Comparison of ENCODE assay signal across 1 cellular context in genomic region chr10:5147255-5147980, GRCh38.
A peak's percentile ranks its signal among the peaks of the same experiment; 100 is the strongest.
TF ChIP-seq lines count a peak whose summit lies in the region.

No MANE protein-coding gene starts in this region.

TF ChIP-seq in HepG2, 621 proteins besides CTCF, POLR2A, EP300 and RAD21 (continued from another document and continues in another):
- TF ChIP-seq CREB3 (CRISPR knock-in tag; IDR thresholded peaks at IDR 0.05) = no peak
- no peak for TF ChIP-seq ZNF619 (CRISPR knock-in tag; IDR thresholded peaks at IDR 0.05)
- TF ChIP-seq ZC3H13 (CRISPR knock-in tag; IDR thresholded peaks at IDR 0.05) = peak; percentile 43; the same call in 1 of the 2 replicates
- TF ChIP-seq ZNF318 (CRISPR knock-in tag; IDR thresholded peaks at IDR 0.05) = no peak
- TF ChIP-seq ZBTB40 (IDR thresholded peaks at IDR 0.05) = no peak
- no peak; the same call in 1 of the 2 replicates for TF ChIP-seq ZBTB40 (CRISPR knock-in tag; IDR thresholded peaks at IDR 0.05)
- TF ChIP-seq GZF1 (CRISPR knock-in tag; IDR thresholded peaks at IDR 0.05) = no peak
- no peak for TF ChIP-seq ZNF333 (CRISPR knock-in tag; IDR thresholded peaks at IDR 0.05; ENCODE audit: borderline replicate concordance)
- TF ChIP-seq ZEB1 (IDR thresholded peaks at IDR 0.05; ENCODE audit: insufficient replicate concordance, low read depth) = peak; percentile 73
- peak; percentile 63; the same call in 1 of the 2 replicates for TF ChIP-seq YEATS2 (CRISPR knock-in tag; IDR thresholded peaks at IDR 0.05; ENCODE audit: borderline replicate concordance)
- TF ChIP-seq POGZ (CRISPR knock-in tag; IDR thresholded peaks at IDR 0.05) = peak; percentile 99
- peak; percentile 87 for TF ChIP-seq LCORL (IDR thresholded peaks at IDR 0.05)
- peak; percentile 92 for TF ChIP-seq LCORL (CRISPR knock-in tag; IDR thresholded peaks at IDR 0.05)
- peak; percentile 96 for TF ChIP-seq HMG20A (CRISPR knock-in tag; IDR thresholded peaks at IDR 0.05; ENCODE audit: borderline replicate concordance)
- 0 out of 2 replicates have a peak, but pooled peaks have one; percentile 50 for TF ChIP-seq IRX3 (CRISPR knock-in tag; IDR thresholded peaks at IDR 0.05; ENCODE audit: borderline replicate concordance, low read depth)
- no peak for TF ChIP-seq EZH2 (conservative IDR thresholded peaks at IDR 0.05; ENCODE audit: low read depth, low read length)
- TF ChIP-seq ZNF83 (CRISPR knock-in tag; IDR thresholded peaks at IDR 0.05; ENCODE audit: borderline replicate concordance) = no peak
- 0 out of 2 replicates have a peak, but pooled peaks have one; percentile 3 for TF ChIP-seq TSC22D2 (CRISPR knock-in tag; IDR thresholded peaks at IDR 0.05; ENCODE audit: borderline replicate concordance)
- TF ChIP-seq SP1 (IDR thresholded peaks at IDR 0.05) = no peak
- no peak for TF ChIP-seq SP1 (CRISPR knock-in tag; IDR thresholded peaks at IDR 0.05)
- no peak for TF ChIP-seq KDM2A (CRISPR knock-in tag; IDR thresholded peaks at IDR 0.05; ENCODE audit: borderline replicate concordance, low read depth)
- peak; percentile 45; the same call in 1 of the 2 replicates for TF ChIP-seq ZNF264 (CRISPR knock-in tag; IDR thresholded peaks at IDR 0.05)
- TF ChIP-seq KDM1A (CRISPR knock-in tag; IDR thresholded peaks at IDR 0.05) = peak; percentile 57; the same call in 1 of the 2 replicates
- TF ChIP-seq ZBTB20 (CRISPR knock-in tag; IDR thresholded peaks at IDR 0.05; ENCODE audit: borderline replicate concordance, low read depth) = peak; percentile 84; the same call in 1 of the 2 replicates
- peak; percentile 56; the same call in 1 of the 2 replicates for TF ChIP-seq BRF2 (CRISPR knock-in tag; IDR thresholded peaks at IDR 0.05)
- TF ChIP-seq MXD4 (CRISPR knock-in tag; IDR thresholded peaks at IDR 0.05) = peak; percentile 53
- TF ChIP-seq ISX (CRISPR knock-in tag; conservative IDR thresholded peaks at IDR 0.05) = no peak
- TF ChIP-seq USF2 (IDR thresholded peaks at IDR 0.05; ENCODE audit: low read depth, low read length) = no peak
- no peak for TF ChIP-seq USF2 (CRISPR knock-in tag; IDR thresholded peaks at IDR 0.05; ENCODE audit: borderline replicate concordance)
- peak; percentile 64 for TF ChIP-seq HOXA3 (CRISPR knock-in tag; IDR thresholded peaks at IDR 0.05)
- TF ChIP-seq CAMTA2 (CRISPR knock-in tag; IDR thresholded peaks at IDR 0.05; ENCODE audit: borderline replicate concordance) = no peak
- peak; percentile 55; the same call in 1 of the 2 replicates for TF ChIP-seq JDP2 (CRISPR knock-in tag; IDR thresholded peaks at IDR 0.05; ENCODE audit: borderline replicate concordance)
- peak; percentile 80 for TF ChIP-seq DMAP1 (CRISPR knock-in tag; IDR thresholded peaks at IDR 0.05)
- no peak for TF ChIP-seq NCOA5 (CRISPR knock-in tag; IDR thresholded peaks at IDR 0.05)
- peak; percentile 57; the same call in 1 of the 2 replicates for TF ChIP-seq ZNF607 (CRISPR knock-in tag; IDR thresholded peaks at IDR 0.05; ENCODE audit: borderline replicate concordance)
- peak; percentile 78 for TF ChIP-seq TBX2 (CRISPR knock-in tag; IDR thresholded peaks at IDR 0.05; ENCODE audit: borderline replicate concordance)
- no peak for TF ChIP-seq ZNF510 (CRISPR knock-in tag; IDR thresholded peaks at IDR 0.05; ENCODE audit: low read depth)
